ENCODE assay signal across 1 cellular context in genomic region chr10:80152820-80153219, GRCh38.
TF ChIP-seq lines count a peak whose summit lies in the region.

No MANE protein-coding gene starts in this region.

TF ChIP-seq in A549, 52 proteins besides CTCF, POLR2A, EP300 and RAD21:
- no peak for TF ChIP-seq KDM5A (IDR thresholded peaks at IDR 0.05)
- peak; percentile 43 for TF ChIP-seq MAFK (IDR thresholded peaks at IDR 0.05; ENCODE audit: partially characterized antibody)
- no peak for TF ChIP-seq JUNB (IDR thresholded peaks at IDR 0.05)
- no peak for TF ChIP-seq NR3C1 (IDR thresholded peaks at IDR 0.05)
- TF ChIP-seq FOSB (CRISPR knock-in tag; IDR thresholded peaks at IDR 0.05): no peak
